Comparison of ENCODE assay signal across 25 cellular contexts in genomic region chr12:110721570-110721969, GRCh38. TPM values are rescaled to one million over a fixed set of nuclear protein-coding genes. Genes with fewer than 3 reads are reported as not detected.
"Had no signal": no experiment of that assay in that cellular context is flagged by ENCODE, and none has a peak within 500 bp of the region (broad histone marks: within the 10 kb centered on the region; RNA-seq: fewer than 3 reads in every experiment).

No MANE protein-coding gene starts in this region.

- H3K27ac ChIP-seq: adrenal gland, gastroesophageal sphincter, heart left ventricle, left ventricle myocardium inferior, spleen, thoracic aorta, upper lobe of left lung had no signal

- H3K27me3 Mint-ChIP-seq: activated naive CD4-positive, alpha-beta T cell treated with anti-CD3 and anti-CD28 coated beads, Interleukin-2, amount 50 U/mL, for 24 hours; stimulated activated naive B cell treated with anti-CD40 and anti-IgM and Interleukin-4, amounts not matched to agents 10 μg/mL and 1 μg/mL and 100 μg/mL, for 72 hours had no signal

- H3K4me1 ChIP-seq: heart left ventricle, upper lobe of left lung had no signal

- H3K4me3 ChIP-seq: adrenal gland, gastroesophageal sphincter, heart left ventricle, left ventricle myocardium inferior, spleen, thoracic aorta, upper lobe of left lung had no signal

- H3K27ac Mint-ChIP-seq: nephron progenitor cell had no signal

- H3K9me3 Mint-ChIP-seq: activated naive CD4-positive, alpha-beta T cell treated with anti-CD3 and anti-CD28 coated beads, Interleukin-2, amount 50 U/mL, for 24 hours; nephron progenitor cell had no signal

- H3K4me3 Mint-ChIP-seq: activated naive CD4-positive, alpha-beta T cell treated with anti-CD3 and anti-CD28 coated beads, Interleukin-2, amount 50 U/mL, for 24 hours; nephron progenitor cell; stimulated activated naive B cell treated with anti-CD40 and anti-IgM and Interleukin-4, amounts not matched to agents 10 μg/mL and 1 μg/mL and 100 μg/mL, for 72 hours had no signal

- FAIRE-seq: astrocyte, bronchial epithelial cell, endometrium, kidney had no signal

- H3K9me3 ChIP-seq: adrenal gland, gastroesophageal sphincter, heart left ventricle, left ventricle myocardium inferior, spleen, thoracic aorta, upper lobe of left lung had no signal

- ATAC-seq: gastroesophageal sphincter; heart left ventricle; stimulated activated naive B cell treated with anti-CD40 and anti-IgM and Interleukin-4, amounts not matched to agents 10 μg/mL and 1 μg/mL and 100 μg/mL, for 72 hours had no signal

- H3K27me3 ChIP-seq: adrenal gland, gastroesophageal sphincter, heart left ventricle, spleen, upper lobe of left lung had no signal

- DNase-seq: activated CD4-positive, CD25-positive, alpha-beta regulatory T cell; activated gamma-delta T cell; adrenal gland; cerebellar nuclear complex; cortex of kidney; erythroblast; heart left ventricle; kidney; left ventricle myocardium inferior; mammary epithelial cell; nephron progenitor cell; occipital lobe; posterior cingulate gyrus; retina; spleen; stimulated activated CD4-positive, alpha-beta T cell treated with anti-CD3 and anti-CD28 coated beads, Interleukin-4, amount 100 ng/mL, for 4 hours; stimulated activated naive B cell treated with anti-CD40 and anti-IgM and Interleukin-4, amounts not matched to agents 10 μg/mL and 1 μg/mL and 100 μg/mL, for 72 hours; T1000; upper lobe of left lung had no signal

RNA-seq across cellular contexts. Expression of gene HVCN1, which starts 32.7 kb away (rescaled TPM):
- polyA plus RNA-seq: mammary epithelial cell had no signal
